1 cellular context compared by ENCODE assay signal in genomic region chr2:42810971-42811865, GRCh38.
TF ChIP-seq lines count a peak whose summit lies in the region.

No MANE protein-coding gene starts in this region.

TF ChIP-seq in HepG2, 621 proteins besides CTCF, POLR2A, EP300 and RAD21 (continued from another document):
- TF ChIP-seq, protein P1, sequence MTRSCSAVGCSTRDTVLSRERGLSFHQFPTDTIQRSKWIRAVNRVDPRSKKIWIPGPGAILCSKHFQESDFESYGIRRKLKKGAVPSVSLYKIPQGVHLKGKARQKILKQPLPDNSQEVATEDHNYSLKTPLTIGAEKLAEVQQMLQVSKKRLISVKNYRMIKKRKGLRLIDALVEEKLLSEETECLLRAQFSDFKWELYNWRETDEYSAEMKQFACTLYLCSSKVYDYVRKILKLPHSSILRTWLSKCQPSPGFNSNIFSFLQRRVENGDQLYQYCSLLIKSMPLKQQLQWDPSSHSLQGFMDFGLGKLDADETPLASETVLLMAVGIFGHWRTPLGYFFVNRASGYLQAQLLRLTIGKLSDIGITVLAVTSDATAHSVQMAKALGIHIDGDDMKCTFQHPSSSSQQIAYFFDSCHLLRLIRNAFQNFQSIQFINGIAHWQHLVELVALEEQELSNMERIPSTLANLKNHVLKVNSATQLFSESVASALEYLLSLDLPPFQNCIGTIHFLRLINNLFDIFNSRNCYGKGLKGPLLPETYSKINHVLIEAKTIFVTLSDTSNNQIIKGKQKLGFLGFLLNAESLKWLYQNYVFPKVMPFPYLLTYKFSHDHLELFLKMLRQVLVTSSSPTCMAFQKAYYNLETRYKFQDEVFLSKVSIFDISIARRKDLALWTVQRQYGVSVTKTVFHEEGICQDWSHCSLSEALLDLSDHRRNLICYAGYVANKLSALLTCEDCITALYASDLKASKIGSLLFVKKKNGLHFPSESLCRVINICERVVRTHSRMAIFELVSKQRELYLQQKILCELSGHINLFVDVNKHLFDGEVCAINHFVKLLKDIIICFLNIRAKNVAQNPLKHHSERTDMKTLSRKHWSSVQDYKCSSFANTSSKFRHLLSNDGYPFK (CRISPR knock-in tag; IDR thresholded peaks at IDR 0.05; ENCODE audit: borderline replicate concordance) = no peak
- peak; percentile 44; the same call in 1 of the 2 replicates for TF ChIP-seq ZNF292 (CRISPR knock-in tag; IDR thresholded peaks at IDR 0.05; ENCODE audit: borderline replicate concordance, low read depth)
- TF ChIP-seq ZBTB33 (CRISPR knock-in tag; IDR thresholded peaks at IDR 0.05) = no peak
- TF ChIP-seq ZNF34 (CRISPR knock-in tag; IDR thresholded peaks at IDR 0.05; ENCODE audit: borderline replicate concordance) = no peak
- TF ChIP-seq GATAD1 (CRISPR knock-in tag; IDR thresholded peaks at IDR 0.05) = no peak
- TF ChIP-seq NBN (conservative IDR thresholded peaks at IDR 0.05) = no peak
- no peak for TF ChIP-seq KDM1A (CRISPR knock-in tag; IDR thresholded peaks at IDR 0.05)
- TF ChIP-seq PHF21A (CRISPR knock-in tag; IDR thresholded peaks at IDR 0.05) = peak; percentile 19; the same call in 1 of the 2 replicates
- no peak for TF ChIP-seq MTA3 (CRISPR knock-in tag; IDR thresholded peaks at IDR 0.05)
- no peak for TF ChIP-seq ELF1 (CRISPR knock-in tag; IDR thresholded peaks at IDR 0.05)
- no peak for TF ChIP-seq HMGA1 (CRISPR knock-in tag; conservative IDR thresholded peaks at IDR 0.05)
- TF ChIP-seq ZNF10 (CRISPR knock-in tag; IDR thresholded peaks at IDR 0.05; ENCODE audit: borderline replicate concordance, low read depth) = no peak
- no peak for TF ChIP-seq ZNF543 (CRISPR knock-in tag; IDR thresholded peaks at IDR 0.05)
- 0 out of 2 replicates have a peak, but pooled peaks have one; percentile 15 for TF ChIP-seq SNAI1 (CRISPR knock-in tag; IDR thresholded peaks at IDR 0.05; ENCODE audit: borderline replicate concordance)
- no peak for TF ChIP-seq MXI1 (IDR thresholded peaks at IDR 0.05; ENCODE audit: borderline replicate concordance, low read depth, low read length)
- no peak for TF ChIP-seq GLMP (CRISPR knock-in tag; IDR thresholded peaks at IDR 0.05; ENCODE audit: borderline replicate concordance)
- TF ChIP-seq SP5 (CRISPR knock-in tag; IDR thresholded peaks at IDR 0.05; ENCODE audit: borderline replicate concordance, low read depth) = peak; percentile 85
- TF ChIP-seq, protein P2, sequence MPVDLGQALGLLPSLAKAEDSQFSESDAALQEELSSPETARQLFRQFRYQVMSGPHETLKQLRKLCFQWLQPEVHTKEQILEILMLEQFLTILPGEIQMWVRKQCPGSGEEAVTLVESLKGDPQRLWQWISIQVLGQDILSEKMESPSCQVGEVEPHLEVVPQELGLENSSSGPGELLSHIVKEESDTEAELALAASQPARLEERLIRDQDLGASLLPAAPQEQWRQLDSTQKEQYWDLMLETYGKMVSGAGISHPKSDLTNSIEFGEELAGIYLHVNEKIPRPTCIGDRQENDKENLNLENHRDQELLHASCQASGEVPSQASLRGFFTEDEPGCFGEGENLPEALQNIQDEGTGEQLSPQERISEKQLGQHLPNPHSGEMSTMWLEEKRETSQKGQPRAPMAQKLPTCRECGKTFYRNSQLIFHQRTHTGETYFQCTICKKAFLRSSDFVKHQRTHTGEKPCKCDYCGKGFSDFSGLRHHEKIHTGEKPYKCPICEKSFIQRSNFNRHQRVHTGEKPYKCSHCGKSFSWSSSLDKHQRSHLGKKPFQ (CRISPR knock-in tag; IDR thresholded peaks at IDR 0.05; ENCODE audit: insufficient replicate concordance) = no peak
- TF ChIP-seq PATZ1 (CRISPR knock-in tag; IDR thresholded peaks at IDR 0.05) = peak; percentile 82
- TF ChIP-seq PCBP1 (IDR thresholded peaks at IDR 0.05; ENCODE audit: borderline replicate concordance, low read depth, low read length) = no peak
- TF ChIP-seq ZNF839 (CRISPR knock-in tag; IDR thresholded peaks at IDR 0.05; ENCODE audit: borderline replicate concordance) = no peak
- no peak for TF ChIP-seq ZNF282 (IDR thresholded peaks at IDR 0.05; ENCODE audit: partially characterized antibody)
- TF ChIP-seq ARNT2 (CRISPR knock-in tag; IDR thresholded peaks at IDR 0.05; ENCODE audit: low read depth) = peak; percentile 86
- 0 out of 2 replicates have a peak, but pooled peaks have one; percentile 43 for TF ChIP-seq TMF1 (CRISPR knock-in tag; IDR thresholded peaks at IDR 0.05; ENCODE audit: low read depth)
- no peak for TF ChIP-seq IKZF4 (CRISPR knock-in tag; IDR thresholded peaks at IDR 0.05; ENCODE audit: borderline replicate concordance, low read depth, not compliant biosample characterization)
- TF ChIP-seq HDAC1 (CRISPR knock-in tag; IDR thresholded peaks at IDR 0.05) = peak; percentile 78; the same call in 1 of the 2 replicates
- TF ChIP-seq MAFF (IDR thresholded peaks at IDR 0.05; ENCODE audit: low read depth, low read length) = no peak
- TF ChIP-seq MNT (IDR thresholded peaks at IDR 0.05) = no peak
- no peak for TF ChIP-seq ZNF44 (CRISPR knock-in tag; IDR thresholded peaks at IDR 0.05)
- no peak; the same call in 1 of the 2 replicates for TF ChIP-seq FOXO1 (CRISPR knock-in tag; IDR thresholded peaks at IDR 0.05)
- TF ChIP-seq ATAD3A (CRISPR knock-in tag; IDR thresholded peaks at IDR 0.05) = peak; percentile 81; the same call in 1 of the 2 replicates
- 0 out of 2 replicates have a peak, but pooled peaks have one; percentile 44 for TF ChIP-seq ZMAT3 (CRISPR knock-in tag; conservative IDR thresholded peaks at IDR 0.05)
- TF ChIP-seq ZNF782 (CRISPR knock-in tag; IDR thresholded peaks at IDR 0.05; ENCODE audit: borderline replicate concordance) = no peak
- TF ChIP-seq AKAP8 (CRISPR knock-in tag; IDR thresholded peaks at IDR 0.05) = no peak
- no peak for TF ChIP-seq ZNF577 (CRISPR knock-in tag; IDR thresholded peaks at IDR 0.05; ENCODE audit: borderline replicate concordance, low read depth)
- TF ChIP-seq ZIK1 (CRISPR knock-in tag; IDR thresholded peaks at IDR 0.05; ENCODE audit: borderline replicate concordance, low read depth) = 0 out of 2 replicates have a peak, but pooled peaks have one; percentile 21
- no peak for TF ChIP-seq CBFB (CRISPR knock-in tag; IDR thresholded peaks at IDR 0.05)
- TF ChIP-seq GABPA (IDR thresholded peaks at IDR 0.05; ENCODE audit: low read depth, low read length) = no peak
- no peak for TF ChIP-seq GABPA (CRISPR knock-in tag; IDR thresholded peaks at IDR 0.05; ENCODE audit: low read depth)
- TF ChIP-seq KDM6A (CRISPR knock-in tag; IDR thresholded peaks at IDR 0.05; ENCODE audit: low read depth) = no peak
- no peak for TF ChIP-seq TCF7 (IDR thresholded peaks at IDR 0.05; ENCODE audit: low read depth)
- peak; percentile 58; the same call in 1 of the 2 replicates for TF ChIP-seq ZNF703 (CRISPR knock-in tag; IDR thresholded peaks at IDR 0.05; ENCODE audit: borderline replicate concordance)
- TF ChIP-seq KDM2A (CRISPR knock-in tag; IDR thresholded peaks at IDR 0.05; ENCODE audit: borderline replicate concordance, low read depth) = 0 out of 2 replicates have a peak, but pooled peaks have one; percentile 17
- TF ChIP-seq HNF1A (IDR thresholded peaks at IDR 0.05; ENCODE audit: low read depth) = no peak
- no peak for TF ChIP-seq HNF1A (CRISPR knock-in tag; IDR thresholded peaks at IDR 0.05; ENCODE audit: borderline replicate concordance)
- no peak; the same call in 1 of the 2 replicates for TF ChIP-seq ZNF30 (CRISPR knock-in tag; IDR thresholded peaks at IDR 0.05)
TF ChIP-seq in HepG2: peak in this region for 135.
